Comparison of ENCODE assay signal across 8 cellular contexts in the genomic region with DNA sequence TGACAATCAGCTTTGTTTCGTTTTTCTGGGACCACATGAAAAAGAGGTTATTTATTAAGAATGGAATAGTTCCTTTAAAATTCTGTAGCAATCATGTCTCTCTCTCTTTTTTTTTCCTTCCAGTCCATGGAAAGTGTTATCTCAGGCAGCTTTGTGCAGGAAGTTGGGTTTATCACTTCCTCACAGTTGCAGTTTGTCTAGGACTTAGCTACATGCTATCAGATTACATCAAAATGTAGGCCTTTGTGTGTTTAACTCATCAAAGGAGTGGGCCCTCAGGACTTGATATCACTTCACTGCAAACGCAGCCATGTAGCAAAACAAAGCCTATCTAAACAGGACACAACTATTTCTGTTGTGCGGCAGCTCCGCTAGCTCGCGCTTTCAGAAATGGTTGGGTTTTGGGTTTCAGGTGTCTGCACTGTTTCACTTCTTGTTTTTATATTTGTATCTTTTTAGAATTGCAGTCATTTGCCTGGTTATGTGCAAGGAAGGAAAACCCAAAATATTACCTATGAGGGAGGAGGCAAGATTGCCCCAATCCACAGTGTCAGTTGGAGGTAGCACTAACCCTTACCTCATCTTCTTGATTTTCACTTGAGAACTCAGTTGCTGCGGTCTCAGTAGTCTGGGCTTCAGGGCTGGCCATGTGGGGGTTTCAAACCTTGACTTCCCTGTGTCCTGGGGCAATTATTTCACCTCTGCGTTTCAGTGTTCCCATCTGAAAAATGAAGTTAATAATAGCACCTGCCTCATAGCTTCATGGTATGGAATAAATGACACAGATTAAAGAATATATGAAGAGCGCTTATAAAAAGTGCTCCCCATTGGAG.
DNase-seq lines count a peak whose midpoint lies in the region; ATAC-seq and TF ChIP-seq lines count a peak whose summit lies in the region.

No MANE protein-coding gene starts in this region.

- H3K36me3 Mint-ChIP-seq in CD4-positive, CD25-positive, alpha-beta regulatory T cell = no peaks in the 10 kb centered on the region
- H3K36me3 Mint-ChIP-seq in CD4-positive, alpha-beta memory T cell = no peaks in the 10 kb centered on the region

- no peak overlapping the region for H3K27ac ChIP-seq in CD4-positive, CD25-positive, alpha-beta regulatory T cell (ENCODE audit: insufficient read depth, low read length, poor library complexity, severe bottlenecking)
- H3K27ac ChIP-seq in SJCRH30 = no peak overlapping the region; the same call in 1 of the 2 replicates
- H3K27ac ChIP-seq in liver (ENCODE audit: low read depth in 1 of 2, low read length in 2 of 2) = peak overlapping the region; percentile 33 to 36
- H3K27ac ChIP-seq in CD4-positive, alpha-beta memory T cell (ENCODE audit: low read depth, low read length) = no peak overlapping the region

- H3K9ac ChIP-seq in liver (ENCODE audit: low read depth in 1 of 2, low read length in 2 of 2) = no peak overlapping the region

- no peaks in the 10 kb centered on the region for H3K9me3 ChIP-seq in CD4-positive, CD25-positive, alpha-beta regulatory T cell (ENCODE audit: control insufficient read depth in 2 of 2, low read length in 2 of 2)
- H3K9me3 ChIP-seq in SJCRH30 (replicated peaks) (no peaks in the 10 kb centered on the region), liver (ENCODE audit: control insufficient read depth in 4 of 4, low read length in 3 of 4) (no peaks in the 10 kb centered on the region)
- H3K9me3 ChIP-seq in CD4-positive, alpha-beta memory T cell (ENCODE audit: control insufficient read depth in 1 of 2, low read length in 2 of 2) = no peaks in the 10 kb centered on the region

- peaks cover 0 to 2% (median 0%) of the 10 kb centered on the region in 7 donors for H3K9me3 Mint-ChIP-seq in CD4-positive, CD25-positive, alpha-beta regulatory T cell
- no peaks in the 10 kb centered on the region for H3K9me3 Mint-ChIP-seq in CD4-positive, alpha-beta memory T cell

- H3K4me3 Mint-ChIP-seq in CD4-positive, CD25-positive, alpha-beta regulatory T cell = no peak overlapping the region
- no peak overlapping the region for H3K4me3 Mint-ChIP-seq in CD4-positive, alpha-beta memory T cell

- H3K27me3 Mint-ChIP-seq in CD4-positive, CD25-positive, alpha-beta regulatory T cell = peaks cover 6% of the 10 kb centered on the region
- peaks cover 0 to 1% of the 10 kb centered on the region in 2 donors for H3K27me3 Mint-ChIP-seq in CD4-positive, alpha-beta memory T cell

- ATAC-seq in CD4-positive, CD25-positive, alpha-beta regulatory T cell (ENCODE audit: low read depth in 2 of 2) = peak; percentile 36 to 43
- ATAC-seq in GM19328 (IDR thresholded peaks at IDR 0.05; ENCODE audit: unreplicated experiment) (peak; percentile 89), HG03139 (IDR thresholded peaks at IDR 0.05; ENCODE audit: unreplicated experiment) (peak; percentile 69)

- CTCF ChIA-PET in CD4-positive, alpha-beta memory T cell (lab: Charles Lee; ENCODE audit: partially characterized antibody) = interaction anchor here (2.3 kb wide), 1 partner anchor 11 kb away, joined by 5 read pairs; no protein-coding TSS in a partner anchor

- peak in 1 of 3 donors; percentile 34 for DNase-seq in CD4-positive, CD25-positive, alpha-beta regulatory T cell
- peak; percentile 2 to 41 for DNase-seq in SJCRH30
- DNase-seq in cerebellar cortex (ENCODE audit: low spot score) = no peak
- DNase-seq in ACHN = no peak
- no peak for DNase-seq in CD4-positive, alpha-beta memory T cell

- in situ Hi-C loops in ACHN (cut with HindIII; ENCODE audit: low pct_ligation_motif_present, low pct_unique_long_range_greater_than_20kb, low sequenced_read_pairs) = no loop called here

- POLR2A ChIA-PET in CD4-positive, alpha-beta memory T cell (lab: Charles Lee; ENCODE audit: partially characterized antibody) = no interaction called here

- no peaks in the 10 kb centered on the region for H3K4me1 ChIP-seq in CD4-positive, CD25-positive, alpha-beta regulatory T cell (ENCODE audit: control insufficient read depth, insufficient read depth, low read length, poor library complexity, severe bottlenecking)
- H3K4me1 ChIP-seq in SJCRH30 (peaks cover 14% of the 10 kb centered on the region), liver (ENCODE audit: control insufficient read depth in 4 of 4, insufficient read depth in 4 of 4, low read length in 3 of 4) (peaks cover 0 to 4% (median 0%) of the 10 kb centered on the region in 4 donors)
- H3K4me1 ChIP-seq in CD4-positive, alpha-beta memory T cell (ENCODE audit: insufficient read depth, low read length) = no peaks in the 10 kb centered on the region

- no peaks in the 10 kb centered on the region for H3K36me3 ChIP-seq in CD4-positive, CD25-positive, alpha-beta regulatory T cell (ENCODE audit: control insufficient read depth, insufficient read depth, low read length)
- H3K36me3 ChIP-seq in SJCRH30 = no peaks in the 10 kb centered on the region
- H3K36me3 ChIP-seq in liver (ENCODE audit: control insufficient read depth in 4 of 4, insufficient read depth in 3 of 4, low read depth in 1 of 4, low read length in 3 of 4) = no peaks in the 10 kb centered on the region
- no peaks in the 10 kb centered on the region for H3K36me3 ChIP-seq in CD4-positive, alpha-beta memory T cell (ENCODE audit: insufficient read depth, low read length)

- H3K4me1 Mint-ChIP-seq in CD4-positive, CD25-positive, alpha-beta regulatory T cell = peaks cover 0 to 3% (median 0%) of the 10 kb centered on the region in 4 donors
- H3K4me1 Mint-ChIP-seq in CD4-positive, alpha-beta memory T cell = no peaks in the 10 kb centered on the region

- no peaks in the 10 kb centered on the region for H3K27me3 ChIP-seq in CD4-positive, CD25-positive, alpha-beta regulatory T cell (ENCODE audit: control insufficient read depth, insufficient read depth, low read length)
- H3K27me3 ChIP-seq in SJCRH30 = no peaks in the 10 kb centered on the region
- no peaks in the 10 kb centered on the region for H3K27me3 ChIP-seq in liver (ENCODE audit: control insufficient read depth in 4 of 4, insufficient read depth in 4 of 4, low read length in 3 of 4)
- H3K27me3 ChIP-seq in CD4-positive, alpha-beta memory T cell (ENCODE audit: insufficient read depth, low read length) = no peaks in the 10 kb centered on the region

- TF ChIP-seq CTCF in liver (IDR thresholded peaks at IDR 0.05; ENCODE audit: low read depth, low read length, missing input control) = no peak

- no peak overlapping the region for H3K4me3 ChIP-seq in CD4-positive, CD25-positive, alpha-beta regulatory T cell (ENCODE audit: low read depth, low read length)
- H3K4me3 ChIP-seq in SJCRH30 (peak overlapping the region; percentile 48), liver (ENCODE audit: low read depth in 1 of 3, low read length in 3 of 3) (no peak overlapping the region)
- no peak overlapping the region for H3K4me3 ChIP-seq in CD4-positive, alpha-beta memory T cell (ENCODE audit: low read length in 2 of 2)

- no peak overlapping the region for H3K27ac Mint-ChIP-seq in CD4-positive, CD25-positive, alpha-beta regulatory T cell
- H3K27ac Mint-ChIP-seq in CD4-positive, alpha-beta memory T cell = no peak overlapping the region

- intact Hi-C loops in CD4-positive, alpha-beta memory T cell (cut with micrococcal nuclease) = no loop called here

- WGBS in liver = 73% methylated on average over 9 of the region's 9 CpGs

- peak in 1 of 2 donors; percentile 21 for TF ChIP-seq RAD21 in liver (IDR thresholded peaks at IDR 0.05)

TF ChIP-seq in liver, 16 proteins besides CTCF, POLR2A, EP300 and RAD21:
- TF ChIP-seq GABPA (IDR thresholded peaks at IDR 0.05 in 1 of 2, conservative IDR thresholded peaks at IDR 0.05 in 1 of 2) = no peak
- no peak for TF ChIP-seq FOXA2 (IDR thresholded peaks at IDR 0.05)
- no peak for TF ChIP-seq JUND (IDR thresholded peaks at IDR 0.05)
- TF ChIP-seq, protein P1, sequence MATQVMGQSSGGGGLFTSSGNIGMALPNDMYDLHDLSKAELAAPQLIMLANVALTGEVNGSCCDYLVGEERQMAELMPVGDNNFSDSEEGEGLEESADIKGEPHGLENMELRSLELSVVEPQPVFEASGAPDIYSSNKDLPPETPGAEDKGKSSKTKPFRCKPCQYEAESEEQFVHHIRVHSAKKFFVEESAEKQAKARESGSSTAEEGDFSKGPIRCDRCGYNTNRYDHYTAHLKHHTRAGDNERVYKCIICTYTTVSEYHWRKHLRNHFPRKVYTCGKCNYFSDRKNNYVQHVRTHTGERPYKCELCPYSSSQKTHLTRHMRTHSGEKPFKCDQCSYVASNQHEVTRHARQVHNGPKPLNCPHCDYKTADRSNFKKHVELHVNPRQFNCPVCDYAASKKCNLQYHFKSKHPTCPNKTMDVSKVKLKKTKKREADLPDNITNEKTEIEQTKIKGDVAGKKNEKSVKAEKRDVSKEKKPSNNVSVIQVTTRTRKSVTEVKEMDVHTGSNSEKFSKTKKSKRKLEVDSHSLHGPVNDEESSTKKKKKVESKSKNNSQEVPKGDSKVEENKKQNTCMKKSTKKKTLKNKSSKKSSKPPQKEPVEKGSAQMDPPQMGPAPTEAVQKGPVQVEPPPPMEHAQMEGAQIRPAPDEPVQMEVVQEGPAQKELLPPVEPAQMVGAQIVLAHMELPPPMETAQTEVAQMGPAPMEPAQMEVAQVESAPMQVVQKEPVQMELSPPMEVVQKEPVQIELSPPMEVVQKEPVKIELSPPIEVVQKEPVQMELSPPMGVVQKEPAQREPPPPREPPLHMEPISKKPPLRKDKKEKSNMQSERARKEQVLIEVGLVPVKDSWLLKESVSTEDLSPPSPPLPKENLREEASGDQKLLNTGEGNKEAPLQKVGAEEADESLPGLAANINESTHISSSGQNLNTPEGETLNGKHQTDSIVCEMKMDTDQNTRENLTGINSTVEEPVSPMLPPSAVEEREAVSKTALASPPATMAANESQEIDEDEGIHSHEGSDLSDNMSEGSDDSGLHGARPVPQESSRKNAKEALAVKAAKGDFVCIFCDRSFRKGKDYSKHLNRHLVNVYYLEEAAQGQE (IDR thresholded peaks at IDR 0.05) = no peak
- no peak for TF ChIP-seq TAF1 (conservative IDR thresholded peaks at IDR 0.05)
- TF ChIP-seq MAX (IDR thresholded peaks at IDR 0.05) = peak; percentile 53
- TF ChIP-seq, protein P2, sequence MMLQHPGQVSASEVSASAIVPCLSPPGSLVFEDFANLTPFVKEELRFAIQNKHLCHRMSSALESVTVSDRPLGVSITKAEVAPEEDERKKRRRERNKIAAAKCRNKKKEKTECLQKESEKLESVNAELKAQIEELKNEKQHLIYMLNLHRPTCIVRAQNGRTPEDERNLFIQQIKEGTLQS (IDR thresholded peaks at IDR 0.05) = no peak
- peak; percentile 63 for TF ChIP-seq NR2F2 (IDR thresholded peaks at IDR 0.05)
- TF ChIP-seq SP1 (IDR thresholded peaks at IDR 0.05) = no peak
- no peak for TF ChIP-seq HNF4A (conservative IDR thresholded peaks at IDR 0.05)
- no peak for TF ChIP-seq FOXA1 (IDR thresholded peaks at IDR 0.05)
- TF ChIP-seq EGR1 (IDR thresholded peaks at IDR 0.05; ENCODE audit: low read depth in 2 of 2) = no peak

Comparison
In these comparisons a context has a peak if more than half of its experiments do, and no peak if none do; other contexts are left out.
1. DNase-seq: peak in SJCRH30 (2 of 2); none in cerebellar cortex (single experiment), ACHN (single experiment) and CD4-positive, alpha-beta memory T cell (0 of 5).
2. H3K27ac ChIP-seq: peak in liver (2 of 2); none in CD4-positive, CD25-positive, alpha-beta regulatory T cell (single experiment), SJCRH30 (single experiment) and CD4-positive, alpha-beta memory T cell (single experiment).
3. Peak in every context shown above with its lines, with median percentiles within 50 percentile points of each other: ATAC-seq.